ENCODE assay signal across 12 cellular contexts in the genomic region with DNA sequence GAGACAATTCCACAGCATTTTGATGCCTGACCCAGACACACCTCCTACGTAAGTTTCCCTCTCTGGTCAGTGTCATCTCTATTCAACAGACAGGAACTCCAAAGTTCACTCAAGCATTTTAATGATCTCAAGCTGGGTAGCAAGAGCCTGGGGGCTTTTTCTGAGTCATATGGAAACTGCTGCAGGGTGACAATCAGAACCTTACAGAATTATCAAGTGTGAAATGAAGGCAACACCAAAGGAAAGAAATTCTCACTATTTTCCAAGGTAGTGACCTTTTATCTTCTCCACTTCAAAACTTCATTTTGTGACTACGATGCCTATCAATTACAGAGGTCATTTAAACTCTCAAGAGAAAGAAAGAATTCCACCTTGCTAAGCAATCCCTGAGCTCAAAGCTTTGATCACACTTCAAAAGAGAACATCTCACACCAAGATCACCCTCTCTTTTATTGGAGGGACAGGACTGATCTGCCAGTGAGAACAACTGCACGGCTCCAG.
A peak's percentile ranks its signal among the peaks of the same experiment; 100 is the strongest.
DNase-seq lines count a peak whose midpoint lies in the region; ATAC-seq and TF ChIP-seq lines count a peak whose summit lies in the region.
"Had no signal": no experiment of that assay in that cellular context is flagged by ENCODE, and none has a peak within 500 bp of the region (broad histone marks: within the 10 kb centered on the region; RNA-seq: fewer than 3 reads in every experiment).

No MANE protein-coding gene starts in this region.

- no peak for TF ChIP-seq EP300 in upper lobe of left lung (IDR thresholded peaks at IDR 0.05)

- no peaks in the 10 kb centered on the region for H3K9me3 ChIP-seq in osteoblast (ENCODE audit: low read depth, low read length)
- H3K9me3 ChIP-seq in upper lobe of left lung, result no peaks in the 10 kb centered on the region
- H3K9me3 ChIP-seq: pancreas, thoracic aorta had no signal

- no peaks in the 10 kb centered on the region for H3K27me3 ChIP-seq in osteoblast (ENCODE audit: insufficient read depth, low read length)
- H3K27me3 ChIP-seq in upper lobe of left lung, result no peaks in the 10 kb centered on the region
- H3K27me3 ChIP-seq: pancreas had no signal

- H4K20me1 ChIP-seq in osteoblast (ENCODE audit: insufficient read depth, low read length), result no peaks in the 10 kb centered on the region

- H3K4me3 ChIP-seq in osteoblast (ENCODE audit: insufficient read depth, low read length) (no peak overlapping the region), upper lobe of left lung (no peak overlapping the region)
- H3K4me3 ChIP-seq: pancreas, thoracic aorta had no signal

- H2AFZ ChIP-seq in osteoblast (ENCODE audit: low read length), result no peak overlapping the region

- TF ChIP-seq CTCF in osteoblast (IDR thresholded peaks at IDR 0.05; ENCODE audit: extremely low read depth, low read depth, low read length) (no peak), upper lobe of left lung (IDR thresholded peaks at IDR 0.05) (no peak)

- WGBS in upper lobe of left lung, 2 donors, result 77 to 80% methylated on average over 3 of the region's 3 CpGs

- H3K4me2 ChIP-seq in osteoblast (ENCODE audit: insufficient read depth, low read length), result no peak overlapping the region

- no peaks in the 10 kb centered on the region for H3K79me2 ChIP-seq in osteoblast (ENCODE audit: insufficient read depth, low read length)

- no peak for TF ChIP-seq POLR2A in upper lobe of left lung (IDR thresholded peaks at IDR 0.05)

- H3K27ac ChIP-seq in osteoblast (ENCODE audit: low read depth, low read length) (no peak overlapping the region), upper lobe of left lung (no peak overlapping the region)
- H3K27ac ChIP-seq: pancreas, thoracic aorta had no signal

- ATAC-seq in GM18502 (IDR thresholded peaks at IDR 0.05; ENCODE audit: poor library complexity, unreplicated experiment), result peak; percentile 97
- peak; percentile 89 for ATAC-seq in GM21390 (IDR thresholded peaks at IDR 0.05; ENCODE audit: unreplicated experiment)
- ATAC-seq in HG03354 (IDR thresholded peaks at IDR 0.05; ENCODE audit: poor library complexity, severe bottlenecking, unreplicated experiment), result peak; percentile 98
- ATAC-seq in upper lobe of left lung (ENCODE audit: low FRiP score in 2 of 2), result no peak
- ATAC-seq: pancreas had no signal

- H3K36me3 ChIP-seq in osteoblast (ENCODE audit: insufficient read depth, low read length), result no peaks in the 10 kb centered on the region
- no peaks in the 10 kb centered on the region for H3K36me3 ChIP-seq in upper lobe of left lung
- H3K36me3 ChIP-seq: pancreas, thoracic aorta had no signal

- H3K4me1 ChIP-seq in osteoblast (ENCODE audit: insufficient read depth, low read length), result no peaks in the 10 kb centered on the region
- H3K4me1 ChIP-seq in upper lobe of left lung, result peaks cover 0 to 10% (median 0%) of the 10 kb centered on the region in 4 donors
- H3K4me1 ChIP-seq: pancreas had no signal

- DNase-seq in iPS-NIHi7 (ENCODE audit: extremely low spot score), result peak; percentile 30
- DNase-seq in osteoblast (ENCODE audit: insufficient read length, low spot score, missing footprints), result no peak
- no peak for DNase-seq in upper lobe of left lung
- no peak for DNase-seq in activated CD8-positive, alpha-beta memory T cell treated with anti-CD3 and anti-CD28 coated beads, Interleukin-2, amount 50 U/mL, for 48 hours
- no peak for DNase-seq in NCI-H2227 (lab: John Stamatoyannopoulos, UW; ENCODE audit: unreplicated experiment)
- DNase-seq: activated CD4-positive, alpha-beta T cell treated with anti-CD3 and anti-CD28 coated beads, Interleukin-2, amount 50 U/mL, for 48 hours; NCI-H1694 treated with DMSO at 0.1 percent for 48 hours; pancreas had no signal

Comparison
In these comparisons a context has a peak if more than half of its experiments do, and no peak if none do; other contexts are left out.
1. ATAC-seq: peak in GM18502 (single experiment), GM21390 (single experiment) and HG03354 (single experiment); none in upper lobe of left lung (0 of 2).